In genomic region chr17:77089118-77089477, GRCh38 we compare ENCODE assay signal across 8 cellular contexts. TPM values are rescaled to one million over a fixed set of nuclear protein-coding genes. Genes with fewer than 3 reads are reported as not detected.
A peak's percentile ranks its signal among the peaks of the same experiment; 100 is the strongest.
DNase-seq lines count a peak whose midpoint lies in the region; ATAC-seq, FAIRE-seq and TF ChIP-seq lines count a peak whose summit lies in the region.

No MANE protein-coding gene starts in this region.

- H3K36me3 ChIP-seq in fibroblast of lung (ENCODE audit: control insufficient read depth, insufficient read depth, low read length), result peaks cover 14% of the 10 kb centered on the region
- H3K36me3 ChIP-seq in pancreas, result peaks cover 0 to 12% (median 8%) of the 10 kb centered on the region in 3 donors

- peak overlapping the region; percentile 60 for H2AFZ ChIP-seq in fibroblast of lung (ENCODE audit: low read length)

- DNase-seq in HK-2 (ENCODE audit: unreplicated experiment) (peak; percentile 25), fibroblast of lung (ENCODE audit: low read depth in 2 of 2) (no peak), pancreas (peak in 1 of 6 donors; percentile 4), germinal center (ENCODE audit: low spot score) (no peak), NCI-H2196 (lab: John Stamatoyannopoulos, UW; ENCODE audit: unreplicated experiment) (no peak), NCI-H1436 (lab: John Stamatoyannopoulos, UW) (no peak)

- H3K9ac ChIP-seq in fibroblast of lung (ENCODE audit: insufficient read depth, low read length), result peak overlapping the region; percentile 95

- intact Hi-C loops in pancreas (cut with DNase I), result no loop called here

- FAIRE-seq in pancreas (lab: Jason Lieb, UNC), result no peak

- TF ChIP-seq CTCF in VCaP (conservative IDR thresholded peaks at IDR 0.05) (no peak), fibroblast of lung (conservative IDR thresholded peaks at IDR 0.05 in 1 of 2, IDR thresholded peaks at IDR 0.05 in 1 of 2; ENCODE audit: low read depth in 1 of 2, low read length in 2 of 2) (no peak), pancreas (IDR thresholded peaks at IDR 0.05) (no peak)

- no peaks in the 10 kb centered on the region for H3K9me3 ChIP-seq in fibroblast of lung (ENCODE audit: control insufficient read depth, insufficient read depth, low read depth, low read length)
- no peaks in the 10 kb centered on the region for H3K9me3 ChIP-seq in pancreas

- peak overlapping the region; percentile 83 to 98 (median 90) for H3K4me3 ChIP-seq in fibroblast of lung (replicated peaks in 1 of 4; ENCODE audit: control extremely low read depth in 1 of 4, insufficient read depth in 1 of 4, low read depth in 3 of 4, low read length in 4 of 4)
- H3K4me3 ChIP-seq in pancreas, result peak overlapping the region; percentile 53 to 92 (median 68)

- no peaks in the 10 kb centered on the region for H4K20me1 ChIP-seq in fibroblast of lung (ENCODE audit: control insufficient read depth, extremely low read depth, insufficient read depth, low read length)

- ATAC-seq in pancreas (peak; percentile 32 to 56 (median 40)), HG02571 (IDR thresholded peaks at IDR 0.05; ENCODE audit: unreplicated experiment) (no peak)

- WGBS in pancreas, 2 donors, result 1 to 2% methylated on average over 6 of the region's 6 CpGs

- H3K27ac ChIP-seq in VCaP (peak overlapping the region; percentile 95), fibroblast of lung (ENCODE audit: insufficient read depth, low read length) (peak overlapping the region; percentile 96), pancreas (peak overlapping the region; percentile 70 to 88 (median 74))

- H3K27me3 ChIP-seq in fibroblast of lung (ENCODE audit: control insufficient read depth, insufficient read depth, low read length) (no peaks in the 10 kb centered on the region), pancreas (no peaks in the 10 kb centered on the region)

- peaks cover 19% of the 10 kb centered on the region for H3K79me2 ChIP-seq in fibroblast of lung (ENCODE audit: control insufficient read depth, insufficient read depth, low read length)

- H3K4me1 ChIP-seq in fibroblast of lung (ENCODE audit: control insufficient read depth, extremely low read depth, insufficient read depth, low read length) (peaks cover 3% of the 10 kb centered on the region), pancreas (peaks cover 0 to 20% (median 11%) of the 10 kb centered on the region in 3 donors)

- peak overlapping the region; percentile 99 for H3K4me2 ChIP-seq in fibroblast of lung (ENCODE audit: extremely low read depth, insufficient read depth, low read length)

RNA-seq across cellular contexts. Expression of gene SEC14L1, which starts 51.7 kb away (rescaled TPM):
- total RNA-seq in fibroblast of lung, result 31.6 and 32.9 TPM in 2 replicates
- polyA plus RNA-seq in fibroblast of lung, result 21.1 and 25.1 TPM in 2 replicates
- polyA plus RNA-seq in fibroblast of lung (2012), result 31.9 and 33.5 TPM in 2 replicates
- 29.8 and 40.5 TPM in 2 replicates for polyA minus RNA-seq in fibroblast of lung (ENCODE audit: low replicate concordance)
- 10 to 100 TPM; 28.7 to 45.5 (median 34.2) TPM for total RNA-seq in pancreas
- polyA plus RNA-seq in pancreas, result 10 to 100 TPM; 17.8 to 18.6 TPM
